In the genomic region with DNA sequence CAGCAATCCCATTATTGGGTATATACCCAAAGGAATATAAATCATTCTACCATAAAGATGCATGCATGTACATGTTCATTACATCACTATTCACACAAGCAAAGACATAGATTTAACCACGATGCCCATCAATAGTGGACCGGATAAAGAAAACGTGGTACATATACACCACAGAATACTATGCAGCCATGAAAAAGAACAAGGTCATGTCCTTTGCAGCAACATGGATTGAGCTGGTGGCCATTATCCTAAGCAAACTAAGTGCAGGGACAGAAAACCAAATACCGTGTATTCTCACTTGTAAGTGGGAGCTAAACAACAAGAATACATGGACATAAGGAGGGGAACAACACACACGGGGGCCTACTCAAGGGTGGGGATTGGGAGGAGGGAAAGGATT, we compare ENCODE assay signal across 10 cellular contexts. TPM values are rescaled to one million over a fixed set of nuclear protein-coding genes. Genes with fewer than 3 reads are reported as not detected.
"Had no signal": no experiment of that assay in that cellular context is flagged by ENCODE, and none has a peak within 500 bp of the region (broad histone marks: within the 10 kb centered on the region; RNA-seq: fewer than 3 reads in every experiment).

No MANE protein-coding gene starts in this region.

- H3K27ac Mint-ChIP-seq: H9, HFFc6, IgD-negative memory B cell had no signal

- H3K9ac ChIP-seq: GM23248 had no signal

- H3K4me1 Mint-ChIP-seq: IgD-negative memory B cell had no signal

- H3K4me3 ChIP-seq: GM23248 had no signal

- H2AFZ ChIP-seq: GM23248 had no signal

- H3K36me3 Mint-ChIP-seq: IgD-negative memory B cell had no signal

- ATAC-seq: HepG2 had no signal

- FAIRE-seq: H54, HepG2 had no signal

- H3K27ac ChIP-seq: GM23248, HL-60 had no signal

- DNase-seq: GM23248, GOT3, H9, HCEC 1CT, HFFc6, KG1 had no signal

- H3K4me3 Mint-ChIP-seq: H9, HFFc6, IgD-negative memory B cell had no signal

- H3K9me3 Mint-ChIP-seq: H9, HFFc6, IgD-negative memory B cell had no signal

RNA-seq across cellular contexts. Expression of gene LAMC3, which starts 33.8 kb away (rescaled TPM):
- total RNA-seq: GM23248, HFFc6 had no signal
- polyA plus RNA-seq: GM23248, IgD-negative memory B cell had no signal

RNA-seq across cellular contexts. Expression of gene FIBCD1, which starts 36.1 kb away (rescaled TPM):
- polyA plus RNA-seq: IgD-negative memory B cell had no signal
